ENCODE assay signal across 8 cellular contexts in the genomic region with DNA sequence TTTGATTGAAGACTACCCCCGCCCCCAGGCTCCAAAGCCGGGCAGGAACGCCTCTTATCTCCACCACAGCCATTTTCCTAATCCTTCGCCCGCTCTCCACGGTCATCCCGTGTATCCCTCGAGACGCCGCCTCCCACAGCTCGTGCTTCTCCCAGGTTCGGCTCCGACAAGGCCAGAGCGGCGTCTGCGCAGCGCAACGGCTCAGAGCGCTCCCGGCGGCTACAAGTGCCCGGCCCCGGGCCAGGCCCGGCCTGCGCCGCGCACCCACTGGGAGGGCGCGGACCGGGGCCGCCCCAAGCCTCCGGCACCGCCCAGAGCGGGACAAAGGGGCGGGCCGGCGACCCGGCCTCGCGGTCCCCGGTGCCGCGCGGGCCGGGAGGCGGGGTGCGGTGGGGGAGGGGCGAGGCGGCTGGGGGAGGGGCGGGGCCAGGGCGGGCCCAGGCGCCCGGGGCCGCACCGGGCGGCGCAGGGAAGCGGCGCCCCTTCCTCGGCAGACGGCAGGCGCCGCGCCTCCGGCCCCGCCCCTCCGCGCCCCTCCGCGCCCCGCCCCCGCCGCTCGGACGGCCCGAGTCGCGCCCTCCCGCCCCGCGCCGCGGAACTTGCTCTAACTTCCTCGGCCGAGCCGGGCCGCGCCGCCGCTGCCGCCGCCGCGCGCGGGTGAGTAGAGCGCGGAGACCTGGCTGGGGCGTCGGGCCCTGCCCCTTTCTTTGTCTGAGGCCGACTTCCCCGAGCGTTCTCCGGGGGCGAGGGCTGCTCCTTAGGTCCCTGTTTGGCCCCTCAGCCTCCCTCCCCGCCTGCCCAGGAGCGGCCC. TPM values are rescaled to one million over a fixed set of nuclear protein-coding genes. Genes with fewer than 3 reads are reported as not detected.
DNase-seq lines count a peak whose midpoint lies in the region; ATAC-seq, FAIRE-seq and TF ChIP-seq lines count a peak whose summit lies in the region.

A gene with protein sequence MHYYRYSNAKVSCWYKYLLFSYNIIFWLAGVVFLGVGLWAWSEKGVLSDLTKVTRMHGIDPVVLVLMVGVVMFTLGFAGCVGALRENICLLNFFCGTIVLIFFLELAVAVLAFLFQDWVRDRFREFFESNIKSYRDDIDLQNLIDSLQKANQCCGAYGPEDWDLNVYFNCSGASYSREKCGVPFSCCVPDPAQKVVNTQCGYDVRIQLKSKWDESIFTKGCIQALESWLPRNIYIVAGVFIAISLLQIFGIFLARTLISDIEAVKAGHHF (plus strand): TSS at position 596 of the 811 bp plus-strand sequence. CDS start 34,924 bp downstream, outside the sequence.

- FAIRE-seq in urothelium cell line (lab: Jason Lieb, UNC), result no peak

- no peaks in the 10 kb centered on the region for H3K27me3 ChIP-seq in heart right ventricle

- peaks cover 7 to 66% (median 48%) of the 10 kb centered on the region in 9 donors for H3K4me1 ChIP-seq in heart right ventricle

- DNase-seq in EL, result peak; percentile 83
- DNase-seq in KBM-7, result peak; percentile 60
- DNase-seq in amygdala (lab: John Stamatoyannopoulos, UW), result peak in 45 of 56 donors; percentile 13 to 92 (median 69)
- peak; percentile 83 to 90 for DNase-seq in heart right ventricle
- DNase-seq in posterior vena cava (ENCODE audit: low spot score), result peak; percentile 94
- DNase-seq in urothelium cell line (ENCODE audit: low spot score), result peak; percentile 96

- ATAC-seq in GM21619 (IDR thresholded peaks at IDR 0.05; ENCODE audit: unreplicated experiment), result peak; percentile 49
- ATAC-seq in heart right ventricle, result peak; percentile 86 to 95 (median 90)

- intact Hi-C loops in T-helper 1 cell treated with Interleukin-12 subunit alpha and Interleukin-12 subunit beta and Interleukin-4 antibody, amounts not matched to agents 30 ng/mL and 1 ng/mL, for 36 hours (cut with micrococcal nuclease), result loop anchor here (1.0 to 10.0 kb wide), 6 partner anchors 34 to 1109 kb away; a partner anchor contains a TSS
- intact Hi-C loops in heart right ventricle (cut with DNase I) (loop anchor here in 4 of 10 donors (2.0 to 5.0 kb wide), 4 partner anchors 42 to 51 kb away; a partner anchor contains a TSS), posterior vena cava (cut with DNase I) (loop anchor here in 1 of 2 donors (2.0 kb wide), 1 partner anchor 45 kb away; no protein-coding TSS in a partner anchor)

- WGBS in heart right ventricle, 2 donors, result 0 to 1% methylated on average over 47 to 103 of the region's 107 CpGs

- peak within 1 kb of the TSS; percentile 95 to 100 (median 100) for H3K27ac ChIP-seq in heart right ventricle

- H3K9me3 ChIP-seq in heart right ventricle, result peaks cover 0 to 12% (median 0%) of the 10 kb centered on the region in 11 donors

- in situ Hi-C loops in KBM-7 (cut with MboI; ENCODE audit: low pct_unique_long_range_greater_than_20kb, low sequenced_read_pairs), result loop anchor here (5.0 kb wide), 1 partner anchor 53 kb away; no protein-coding TSS in a partner anchor

- peaks cover 0 to 4% (median 0%) of the 10 kb centered on the region in 9 donors for H3K36me3 ChIP-seq in heart right ventricle

- no peak for TF ChIP-seq CTCF in heart right ventricle (IDR thresholded peaks at IDR 0.05)

- peak within 1 kb of the TSS; percentile 76 to 99 (median 95) for H3K4me3 ChIP-seq in heart right ventricle

RNA-seq across cellular contexts. Expression of the gene that starts here (rescaled TPM):
- total RNA-seq in T-helper 1 cell treated with Interleukin-12 subunit alpha and Interleukin-12 subunit beta and Interleukin-4 antibody, amounts not matched to agents 30 ng/mL and 1 ng/mL, for 36 hours, result 178 and 181 TPM in 2 replicates
- total RNA-seq in heart right ventricle, result 10 to 100 TPM; 21.7 to 57.2 (median 27.6) TPM
- 10 to 100 TPM; 16.9 to 35.0 TPM for polyA plus RNA-seq in heart right ventricle
- total RNA-seq in posterior vena cava, result 10 to 100 TPM; 56.6 to 57.4 TPM

Comparison
In these comparisons a context has a peak if more than half of its experiments do, and no peak if none do; other contexts are left out.
1. Peak in every context shown above with its lines: DNase-seq, ATAC-seq, H3K4me3 ChIP-seq and H3K27ac ChIP-seq.